ENCODE assay signal across 1 cellular context in the genomic region with DNA sequence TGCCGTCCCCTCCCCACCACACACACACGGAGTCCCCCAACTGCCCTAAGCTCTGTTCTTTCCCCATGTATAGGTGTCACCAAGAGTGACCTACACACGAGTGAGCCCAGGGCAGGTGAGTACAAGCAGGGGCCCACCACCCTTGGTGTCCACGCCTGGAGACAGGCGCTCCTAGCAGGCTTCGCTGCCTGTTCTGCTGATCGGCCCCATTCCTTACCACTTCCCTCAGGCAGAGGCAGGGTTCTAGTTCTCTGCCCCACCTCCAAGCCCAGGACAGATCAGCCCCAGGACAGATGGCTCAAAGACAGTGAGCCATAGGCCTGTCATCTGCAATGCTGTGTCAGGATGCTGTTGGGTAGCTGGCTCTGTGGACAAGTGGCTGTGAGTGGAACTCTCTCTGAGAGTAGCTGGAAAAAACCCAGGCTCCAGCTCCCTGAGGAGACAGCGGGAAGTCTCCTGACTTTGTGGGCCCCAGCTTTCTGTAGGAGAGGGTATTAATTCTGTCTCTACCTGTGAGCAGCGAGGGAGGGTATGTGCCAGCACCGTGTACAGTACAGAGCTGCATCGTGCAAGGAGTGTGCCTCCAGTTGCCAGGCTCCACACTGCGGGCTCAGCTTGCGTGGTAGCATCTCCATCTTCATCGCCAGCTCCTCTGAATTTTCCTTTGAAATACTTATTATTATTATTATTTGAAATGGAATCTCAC.
TF ChIP-seq lines count a peak whose summit lies in the region.

No MANE protein-coding gene starts in this region.

TF ChIP-seq in HepG2, 621 proteins besides CTCF, POLR2A, EP300 and RAD21 (continued from another document):
- no peak for TF ChIP-seq ZNF775 (CRISPR knock-in tag; IDR thresholded peaks at IDR 0.05; ENCODE audit: borderline replicate concordance)
- TF ChIP-seq ZNF7 (CRISPR knock-in tag; IDR thresholded peaks at IDR 0.05): no peak
- no peak for TF ChIP-seq EEA1 (CRISPR knock-in tag; IDR thresholded peaks at IDR 0.05; ENCODE audit: borderline replicate concordance)
- no peak for TF ChIP-seq ZNF546 (CRISPR knock-in tag; conservative IDR thresholded peaks at IDR 0.05)
- no peak for TF ChIP-seq ZNF225 (CRISPR knock-in tag; IDR thresholded peaks at IDR 0.05)
- TF ChIP-seq, protein P1, sequence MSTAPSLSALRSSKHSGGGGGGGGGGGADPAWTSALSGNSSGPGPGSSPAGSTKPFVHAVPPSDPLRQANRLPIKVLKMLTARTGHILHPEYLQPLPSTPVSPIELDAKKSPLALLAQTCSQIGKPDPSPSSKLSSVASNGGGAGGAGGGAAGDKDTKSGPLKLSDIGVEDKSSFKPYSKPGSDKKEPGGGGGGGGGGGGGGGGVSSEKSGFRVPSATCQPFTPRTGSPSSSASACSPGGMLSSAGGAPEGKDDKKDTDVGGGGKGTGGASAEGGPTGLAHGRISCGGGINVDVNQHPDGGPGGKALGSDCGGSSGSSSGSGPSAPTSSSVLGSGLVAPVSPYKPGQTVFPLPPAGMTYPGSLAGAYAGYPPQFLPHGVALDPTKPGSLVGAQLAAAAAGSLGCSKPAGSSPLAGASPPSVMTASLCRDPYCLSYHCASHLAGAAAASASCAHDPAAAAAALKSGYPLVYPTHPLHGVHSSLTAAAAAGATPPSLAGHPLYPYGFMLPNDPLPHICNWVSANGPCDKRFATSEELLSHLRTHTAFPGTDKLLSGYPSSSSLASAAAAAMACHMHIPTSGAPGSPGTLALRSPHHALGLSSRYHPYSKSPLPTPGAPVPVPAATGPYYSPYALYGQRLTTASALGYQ (CRISPR knock-in tag; IDR thresholded peaks at IDR 0.05): no peak
- no peak for TF ChIP-seq XRCC5 (optimal IDR thresholded peaks at IDR 0.05; ENCODE audit: low read length)
- TF ChIP-seq MBD4 (IDR thresholded peaks at IDR 0.05; ENCODE audit: borderline replicate concordance, low read length): no peak
- no peak for TF ChIP-seq TP53 (CRISPR knock-in tag; conservative IDR thresholded peaks at IDR 0.05)
- no peak for TF ChIP-seq ZZZ3 (CRISPR knock-in tag; IDR thresholded peaks at IDR 0.05; ENCODE audit: borderline replicate concordance)
- no peak for TF ChIP-seq NAIF1 (CRISPR knock-in tag; IDR thresholded peaks at IDR 0.05; ENCODE audit: borderline replicate concordance)
- no peak for TF ChIP-seq NR2F1 (CRISPR knock-in tag; IDR thresholded peaks at IDR 0.05)
- TF ChIP-seq ZC3H13 (CRISPR knock-in tag; IDR thresholded peaks at IDR 0.05): no peak
- TF ChIP-seq IKZF1 (IDR thresholded peaks at IDR 0.05): no peak
- no peak for TF ChIP-seq SP1 (IDR thresholded peaks at IDR 0.05)
- TF ChIP-seq SP1 (CRISPR knock-in tag; IDR thresholded peaks at IDR 0.05): no peak
- TF ChIP-seq NFYC (CRISPR knock-in tag; IDR thresholded peaks at IDR 0.05): no peak
- TF ChIP-seq ZNF766 (CRISPR knock-in tag; IDR thresholded peaks at IDR 0.05; ENCODE audit: borderline replicate concordance): no peak
- 0 out of 2 replicates have a peak, but pooled peaks have one; percentile 2 for TF ChIP-seq ZNF724P (CRISPR knock-in tag; IDR thresholded peaks at IDR 0.05; ENCODE audit: borderline replicate concordance)
- no peak for TF ChIP-seq ZNF550 (CRISPR knock-in tag; IDR thresholded peaks at IDR 0.05; ENCODE audit: borderline replicate concordance)
- TF ChIP-seq ZNF619 (CRISPR knock-in tag; IDR thresholded peaks at IDR 0.05): 0 out of 2 replicates have a peak, but pooled peaks have one; percentile 4
